In genomic region chr1:24111264-24111997, GRCh38 we compare ENCODE assay signal across 1 cellular context.
TF ChIP-seq lines count a peak whose summit lies in the region.

No MANE protein-coding gene starts in this region.

TF ChIP-seq in HepG2, 621 proteins besides CTCF, POLR2A, EP300 and RAD21 (continued from another document):
- peak; percentile 22; the same call in 1 of the 2 replicates for TF ChIP-seq MAFF (IDR thresholded peaks at IDR 0.05; ENCODE audit: low read depth, low read length)
- TF ChIP-seq, protein P1, sequence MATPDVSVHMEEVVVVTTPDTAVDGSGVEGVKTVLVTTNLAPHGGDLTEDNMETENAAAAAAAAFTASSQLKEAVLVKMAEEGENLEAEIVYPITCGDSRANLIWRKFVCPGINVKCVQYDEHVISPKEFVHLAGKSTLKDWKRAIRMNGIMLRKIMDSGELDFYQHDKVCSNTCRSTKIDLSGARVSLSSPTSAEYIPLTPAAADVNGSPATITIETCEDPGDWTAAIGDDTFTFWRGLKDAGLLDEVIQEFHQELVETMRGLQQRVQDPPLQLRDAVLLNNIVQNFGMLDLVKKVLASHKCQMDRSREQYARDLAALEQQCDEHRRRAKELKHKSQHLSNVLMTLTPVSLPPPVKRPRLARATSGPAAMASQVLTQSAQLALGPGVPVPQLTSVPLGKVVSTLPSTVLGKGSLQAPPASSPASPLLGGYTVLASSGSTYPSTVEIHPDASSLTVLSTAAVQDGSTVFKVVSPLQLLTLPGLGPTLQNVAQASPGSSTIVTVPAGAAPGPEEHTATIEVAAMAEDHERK (CRISPR knock-in tag; IDR thresholded peaks at IDR 0.05; ENCODE audit: low read depth), result no peak
- TF ChIP-seq ZNF687 (CRISPR knock-in tag; IDR thresholded peaks at IDR 0.05), result peak; percentile 1; the same call in 1 of the 2 replicates
- TF ChIP-seq MAFK (conservative IDR thresholded peaks at IDR 0.05 in 1 of 2, IDR thresholded peaks at IDR 0.05 in 1 of 2; ENCODE audit: low read length in 2 of 2), result peak; percentile 22 to 41; a peak in 2 of 4 replicates
